Comparison of ENCODE assay signal across 26 cellular contexts in the genomic region with DNA sequence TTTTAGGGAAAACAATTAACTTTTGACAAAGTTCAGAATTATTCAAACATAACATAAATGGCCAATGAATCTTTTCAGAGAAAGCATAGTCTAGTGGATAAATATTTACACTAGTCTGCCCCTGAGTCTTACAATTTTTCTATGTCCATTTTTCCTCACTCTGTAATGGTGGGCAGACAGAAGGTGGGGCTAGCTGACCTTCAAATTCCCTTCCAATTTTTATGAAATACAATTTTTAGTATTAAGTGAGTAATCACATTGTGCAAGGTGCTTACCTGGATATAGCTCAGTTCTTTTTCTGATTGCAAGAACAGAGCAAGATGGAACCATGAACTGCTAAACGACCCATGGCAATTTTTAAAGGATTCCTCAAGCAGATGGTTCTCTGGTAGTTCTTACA.
"Had no signal": no experiment of that assay in that cellular context is flagged by ENCODE, and none has a peak within 500 bp of the region (broad histone marks: within the 10 kb centered on the region; RNA-seq: fewer than 3 reads in every experiment).

No MANE protein-coding gene starts in this region.

- H3K9me3 ChIP-seq: ascending aorta, body of pancreas had no signal

- H3K36me3 ChIP-seq: ascending aorta had no signal

- ATAC-seq: activated naive CD4-positive, alpha-beta T cell treated with anti-CD3 and anti-CD28 coated beads, Interleukin-2, amount 50 U/mL, for 72 hours; activated naive CD8-positive, alpha-beta T cell treated with anti-CD3 and anti-CD28 coated beads, Interleukin-2, amount 50 U/mL, for 24 hours; activated T-cell treated with anti-CD3 and anti-CD28 coated beads, Interleukin-2, amount 50 U/mL, for 4 hours; body of pancreas had no signal

- H3K27ac ChIP-seq: ascending aorta, body of pancreas, SK-N-MC, VCaP had no signal

- H3K36me3 Mint-ChIP-seq: activated CD4-positive, alpha-beta memory T cell treated with anti-CD3 and anti-CD28 coated beads for 36 hours had no signal

- H3K4me1 ChIP-seq: ascending aorta, body of pancreas had no signal

- H3K4me1 Mint-ChIP-seq: activated CD4-positive, alpha-beta T cell treated with anti-CD3 and anti-CD28 coated beads, Interleukin-2, amount 10 ng/mL, durations not matched to agents 7 days and 5 days; activated naive CD8-positive, alpha-beta T cell treated with anti-CD3 and anti-CD28 coated beads, Interleukin-2, amount 50 U/mL, for 24 hours; central memory CD8-positive, alpha-beta T cell had no signal

- DNase-seq: activated CD4-positive, alpha-beta memory T cell treated with anti-CD3 and anti-CD28 coated beads for 36 hours; activated CD4-positive, alpha-beta T cell treated with anti-CD3 and anti-CD28 coated beads, Interleukin-2, amount 10 ng/mL, durations not matched to agents 7 days and 5 days; activated CD4-positive, CD25-positive, alpha-beta regulatory T cell; activated CD8-positive, alpha-beta memory T cell treated with anti-CD3 and anti-CD28 coated beads for 24 hours; activated effector memory CD4-positive, alpha-beta T cell treated with anti-CD3 and anti-CD28 coated beads, Interleukin-2, amount 50 U/mL, for 16 hours; activated naive CD4-positive, alpha-beta T cell treated with Interleukin-2 at 50 U/mL for 16 hours; activated naive CD8-positive, alpha-beta T cell treated with anti-CD3 and anti-CD28 coated beads, Interleukin-2, amount 50 U/mL, for 24 hours; activated T-cell treated with anti-CD3 and anti-CD28 coated beads, Interleukin-2, amount 50 U/mL, for 4 hours; amniotic stem cell; body of pancreas; NCI-H1105 treated with DMSO at 0.1 percent for 48 hours; NCI-H146; NCI-H187 treated with DMSO at 0.1 percent for 48 hours; NCI-H2081 treated with DMSO at 0.1 percent for 48 hours; NCI-H2171; NCI-H2227 treated with DMSO at 0.1 percent for 48 hours; NCI-H446 treated with DMSO at 0.1 percent for 48 hours; NCI-H526 treated with DMSO at 0.1 percent for 48 hours; NCI-H82; SIG-M5; T-helper 1 cell had no signal

- H3K27me3 ChIP-seq: ascending aorta, body of pancreas had no signal

- H3K4me3 Mint-ChIP-seq: activated CD4-positive, alpha-beta memory T cell treated with anti-CD3 and anti-CD28 coated beads for 36 hours; activated CD4-positive, alpha-beta T cell treated with anti-CD3 and anti-CD28 coated beads, Interleukin-2, amount 10 ng/mL, durations not matched to agents 7 days and 5 days; activated naive CD8-positive, alpha-beta T cell treated with anti-CD3 and anti-CD28 coated beads, Interleukin-2, amount 50 U/mL, for 24 hours; activated T-cell treated with anti-CD3 and anti-CD28 coated beads, Interleukin-2, amount 50 U/mL, for 4 hours; central memory CD8-positive, alpha-beta T cell had no signal

- H3K27ac Mint-ChIP-seq: activated CD4-positive, alpha-beta memory T cell treated with anti-CD3 and anti-CD28 coated beads for 36 hours; activated CD4-positive, alpha-beta T cell treated with anti-CD3 and anti-CD28 coated beads, Interleukin-2, amount 10 ng/mL, durations not matched to agents 7 days and 5 days; activated naive CD4-positive, alpha-beta T cell treated with anti-CD3 and anti-CD28 coated beads, Interleukin-2, amount 50 U/mL, for 72 hours; activated naive CD8-positive, alpha-beta T cell treated with anti-CD3 and anti-CD28 coated beads, Interleukin-2, amount 50 U/mL, for 24 hours had no signal

- H3K27me3 Mint-ChIP-seq: activated CD4-positive, alpha-beta memory T cell treated with anti-CD3 and anti-CD28 coated beads for 36 hours; activated naive CD8-positive, alpha-beta T cell treated with anti-CD3 and anti-CD28 coated beads, Interleukin-2, amount 50 U/mL, for 24 hours; central memory CD8-positive, alpha-beta T cell had no signal

- H3K4me3 ChIP-seq: ascending aorta, body of pancreas, SK-N-MC had no signal

- H3K9me3 Mint-ChIP-seq: activated CD4-positive, alpha-beta memory T cell treated with anti-CD3 and anti-CD28 coated beads for 36 hours; activated T-cell treated with anti-CD3 and anti-CD28 coated beads, Interleukin-2, amount 50 U/mL, for 4 hours had no signal
